ENCODE assay signal across 8 cellular contexts in genomic region chr10:64041185-64041988, GRCh38.
DNase-seq lines count a peak whose midpoint lies in the region; ATAC-seq and TF ChIP-seq lines count a peak whose summit lies in the region.

No MANE protein-coding gene starts in this region.

- H3K27me3 Mint-ChIP-seq in activated naive CD4-positive, alpha-beta T cell treated with anti-CD3 and anti-CD28 coated beads, Interleukin-2, amount 50 U/mL, for 24 hours = peaks cover 1% of the 10 kb centered on the region

- H3F3A ChIP-seq in Loucy (ENCODE audit: low read depth) (no peaks in the 10 kb centered on the region), SK-N-SH (replicated peaks; ENCODE audit: insufficient read depth) (no peaks in the 10 kb centered on the region)

- CTCF ChIA-PET in SK-N-SH (lab: Yijun Ruan, JAX) = interaction anchor here (0.5 to 3.6 kb wide), 28 partner anchors 8 to 820 kb away, joined by 3 to 26 read pairs (median 4); no protein-coding TSS in a partner anchor

- peak; percentile 100 for TF ChIP-seq RAD21 in SK-N-SH (IDR thresholded peaks at IDR 0.05; ENCODE audit: low read length)

- peak; percentile 100 for TF ChIP-seq CTCF in Loucy (conservative IDR thresholded peaks at IDR 0.05; ENCODE audit: low read length)
- TF ChIP-seq CTCF in SK-N-SH (IDR thresholded peaks at IDR 0.05) = peak; percentile 99
- TF ChIP-seq CTCF in upper lobe of left lung (IDR thresholded peaks at IDR 0.05) = peak; percentile 90 to 99 (median 94)

- no peaks in the 10 kb centered on the region for H3K27me3 ChIP-seq in H7 (ENCODE audit: control insufficient read depth, insufficient read depth, low read length)
- no peaks in the 10 kb centered on the region for H3K27me3 ChIP-seq in Loucy (ENCODE audit: insufficient read depth, low read length, poor library complexity, severe bottlenecking)
- peaks cover 7% of the 10 kb centered on the region; the same call in 1 of the 2 replicates for H3K27me3 ChIP-seq in SK-N-SH (ENCODE audit: insufficient read depth)
- H3K27me3 ChIP-seq in upper lobe of left lung = no peaks in the 10 kb centered on the region

- H3K4me3 Mint-ChIP-seq in activated naive CD4-positive, alpha-beta T cell treated with anti-CD3 and anti-CD28 coated beads, Interleukin-2, amount 50 U/mL, for 24 hours = peak overlapping the region; percentile 75

- H3K4me2 ChIP-seq in Loucy (ENCODE audit: low read depth, low read length, poor library complexity, severe bottlenecking) (no peak overlapping the region), SK-N-SH (no peak overlapping the region)

- H3K27ac ChIP-seq in SK-N-SH (ENCODE audit: low read depth in 2 of 2, low read length in 1 of 2) (no peak overlapping the region), upper lobe of left lung (no peak overlapping the region)

- H3K79me2 ChIP-seq in Loucy (ENCODE audit: insufficient read depth, low read length) (no peaks in the 10 kb centered on the region), SK-N-SH (ENCODE audit: insufficient read depth) (no peaks in the 10 kb centered on the region)

- no peak for TF ChIP-seq EP300 in SK-N-SH (IDR thresholded peaks at IDR 0.05; ENCODE audit: borderline replicate concordance in 1 of 2, low read depth in 1 of 2, low read length in 1 of 2)
- no peak for TF ChIP-seq EP300 in upper lobe of left lung (IDR thresholded peaks at IDR 0.05)

- H3K9me3 ChIP-seq in Loucy (ENCODE audit: insufficient read depth, low read depth, low read length) (no peaks in the 10 kb centered on the region), SK-N-SH (no peaks in the 10 kb centered on the region), upper lobe of left lung (no peaks in the 10 kb centered on the region)

- H3K36me3 ChIP-seq in H7 (replicated peaks; ENCODE audit: control insufficient read depth, insufficient read depth, low read length) (no peaks in the 10 kb centered on the region), Loucy (ENCODE audit: insufficient read depth, low read length) (no peaks in the 10 kb centered on the region), SK-N-SH (replicated peaks in 1 of 2; ENCODE audit: control insufficient read depth in 1 of 2, insufficient read depth in 2 of 2, low read length in 1 of 2) (no peaks in the 10 kb centered on the region), upper lobe of left lung (no peaks in the 10 kb centered on the region)

- peak overlapping the region; percentile 3; the same call in 1 of the 2 replicates for H2AFZ ChIP-seq in Loucy (ENCODE audit: low read length)
- H2AFZ ChIP-seq in SK-N-SH (ENCODE audit: low read depth) = no peak overlapping the region

- H3K4me3 ChIP-seq in H7 (ENCODE audit: insufficient read depth, low read depth, low read length) (no peak overlapping the region), Loucy (ENCODE audit: low read length, poor library complexity, severe bottlenecking) (no peak overlapping the region), SK-N-SH (ENCODE audit: low read depth in 2 of 2, low read length in 1 of 2) (peak overlapping the region in 1 of 2 experiments; percentile 56; a peak in 1 of 4 replicates), upper lobe of left lung (peak overlapping the region in 3 of 4 donors; percentile 31 to 41 (median 33))

- H3K9ac ChIP-seq in Loucy (ENCODE audit: low read depth, low read length, poor library complexity, severe bottlenecking) (no peak overlapping the region), SK-N-SH (no peak overlapping the region)

- POLR2A ChIA-PET in SK-N-SH (lab: Yijun Ruan, JAX) = no interaction called here

- intact Hi-C loops in head of caudate nucleus (cut with DNase I) (no loop called here), posterior cingulate gyrus (cut with DNase I) (no loop called here)

- peak; percentile 29 for DNase-seq in GF-D8 (lab: John Stamatoyannopoulos, UW)
- DNase-seq in H7 = peak; percentile 78
- peak; percentile 65 for DNase-seq in SK-N-SH
- peak in 41 of 42 donors; percentile 25 to 85 (median 65) for DNase-seq in head of caudate nucleus
- peak in 8 of 10 donors; percentile 46 to 94 (median 66) for DNase-seq in posterior cingulate gyrus
- peak; percentile 83 to 85 for DNase-seq in upper lobe of left lung

- H3K36me3 Mint-ChIP-seq in activated naive CD4-positive, alpha-beta T cell treated with anti-CD3 and anti-CD28 coated beads, Interleukin-2, amount 50 U/mL, for 24 hours = no peaks in the 10 kb centered on the region

- WGBS in SK-N-SH (ENCODE audit: low lambda C conversion rate) = 54% methylated on average over 23 of the region's 43 CpGs
- WGBS in upper lobe of left lung, 2 donors = 16% methylated on average over 14 to 20 of the region's 43 CpGs

- H3K27ac Mint-ChIP-seq in activated naive CD4-positive, alpha-beta T cell treated with anti-CD3 and anti-CD28 coated beads, Interleukin-2, amount 50 U/mL, for 24 hours = no peak overlapping the region

- ATAC-seq in upper lobe of left lung (ENCODE audit: low FRiP score in 2 of 2) = peak; percentile 93 to 94

- TF ChIP-seq POLR2A in upper lobe of left lung (IDR thresholded peaks at IDR 0.05) = peak in 1 of 4 donors; percentile 15

- H3K9me3 Mint-ChIP-seq in activated naive CD4-positive, alpha-beta T cell treated with anti-CD3 and anti-CD28 coated beads, Interleukin-2, amount 50 U/mL, for 24 hours = no peaks in the 10 kb centered on the region

- H3K4me1 Mint-ChIP-seq in activated naive CD4-positive, alpha-beta T cell treated with anti-CD3 and anti-CD28 coated beads, Interleukin-2, amount 50 U/mL, for 24 hours = peaks cover 5% of the 10 kb centered on the region

- no peaks in the 10 kb centered on the region for H4K20me1 ChIP-seq in Loucy (ENCODE audit: insufficient read depth, low read length, poor library complexity, severe bottlenecking)
- H4K20me1 ChIP-seq in SK-N-SH (ENCODE audit: insufficient read depth) = no peaks in the 10 kb centered on the region

- H3K4me1 ChIP-seq in Loucy (ENCODE audit: insufficient read depth, low read length, poor library complexity, severe bottlenecking) = no peaks in the 10 kb centered on the region
- peaks cover 0 to 2% of the 10 kb centered on the region in 2 experiments; a peak in 1 of 4 replicates for H3K4me1 ChIP-seq in SK-N-SH (ENCODE audit: control insufficient read depth in 1 of 2, insufficient read depth in 2 of 2, low read depth in 1 of 2, low read length in 1 of 2)
- H3K4me1 ChIP-seq in upper lobe of left lung = peaks cover 0 to 11% (median 4%) of the 10 kb centered on the region in 4 donors

- no peaks in the 10 kb centered on the region for H3K9me2 ChIP-seq in Loucy (replicated peaks; ENCODE audit: low read depth, low read length)
- H3K9me2 ChIP-seq in SK-N-SH = no peaks in the 10 kb centered on the region

TF ChIP-seq in SK-N-SH, 30 proteins besides CTCF, POLR2A, EP300 and RAD21:
- TF ChIP-seq MEF2A (IDR thresholded peaks at IDR 0.05; ENCODE audit: borderline replicate concordance, low read depth) (no peak), SMC3 (IDR thresholded peaks at IDR 0.05; ENCODE audit: low read depth, low read length) (peak; percentile 100), FOXJ3 (CRISPR knock-in tag; IDR thresholded peaks at IDR 0.05) (0 out of 2 replicates have a peak, but pooled peaks have one; percentile 27)

Comparison
In these comparisons a context has a peak if more than half of its experiments do, and no peak if none do; other contexts are left out.
1. DNase-seq: peak in every context shown above with its lines; median percentile 84 in upper lobe of left lung; 78 in H7; 66 in posterior cingulate gyrus; 65 in SK-N-SH; 65 in head of caudate nucleus; 29 in GF-D8.
2. H3K4me3 ChIP-seq: peak in upper lobe of left lung (3 of 4); none in H7 (single experiment) and Loucy (single experiment).
3. Peak in every context shown above with its lines, with median percentiles within 50 percentile points of each other: CTCF ChIP-seq.